In genomic region chr3:16587703-16588070, GRCh38 we compare ENCODE assay signal across 17 cellular contexts. TPM values are rescaled to one million over a fixed set of nuclear protein-coding genes. Genes with fewer than 3 reads are reported as not detected.
DNase-seq lines count a peak whose midpoint lies in the region; FAIRE-seq and TF ChIP-seq lines count a peak whose summit lies in the region.
"Had no signal": no experiment of that assay in that cellular context is flagged by ENCODE, and none has a peak within 500 bp of the region (broad histone marks: within the 10 kb centered on the region; RNA-seq: fewer than 3 reads in every experiment).

No MANE protein-coding gene starts in this region.

- H3K36me3 ChIP-seq in astrocyte (ENCODE audit: insufficient read depth, low read length), result no peaks in the 10 kb centered on the region
- no peaks in the 10 kb centered on the region for H3K36me3 ChIP-seq in MG63
- no peaks in the 10 kb centered on the region for H3K36me3 ChIP-seq in WERI-Rb-1
- H3K36me3 ChIP-seq: HAP-1 had no signal

- TF ChIP-seq CTCF in astrocyte (IDR thresholded peaks at IDR 0.05; ENCODE audit: insufficient read depth, low read depth, low read length), result no peak
- no peak for TF ChIP-seq CTCF in WERI-Rb-1 (IDR thresholded peaks at IDR 0.05; ENCODE audit: low read depth, low read length)

- no peak overlapping the region for H3K27ac Mint-ChIP-seq in astrocyte (ENCODE audit: unreplicated experiment)
- H3K27ac Mint-ChIP-seq: B cell; CD4-positive, CD25-positive, alpha-beta regulatory T cell had no signal

- H3K36me3 Mint-ChIP-seq in astrocyte (ENCODE audit: low read depth, unreplicated experiment), result no peaks in the 10 kb centered on the region
- H3K36me3 Mint-ChIP-seq: CD4-positive, CD25-positive, alpha-beta regulatory T cell had no signal

- H2AFZ ChIP-seq in astrocyte (ENCODE audit: low read depth, low read length), result no peak overlapping the region

- H3K4me1 ChIP-seq in astrocyte (ENCODE audit: insufficient read depth, low read length), result no peaks in the 10 kb centered on the region

- H3K4me2 ChIP-seq in astrocyte (ENCODE audit: low read length), result no peak overlapping the region

- no peaks in the 10 kb centered on the region for H3K4me1 Mint-ChIP-seq in astrocyte (ENCODE audit: low read depth, unreplicated experiment)

- peak; percentile 33 for FAIRE-seq in GM18507 (lab: Jason Lieb, UNC)
- no peak for FAIRE-seq in astrocyte (lab: Jason Lieb, UNC)
- FAIRE-seq: G401.6 had no signal

- H3K9ac ChIP-seq in astrocyte (ENCODE audit: low read length), result no peak overlapping the region

- H3K79me2 ChIP-seq in astrocyte (ENCODE audit: insufficient read depth, low read length), result no peaks in the 10 kb centered on the region

- no peaks in the 10 kb centered on the region for H4K20me1 ChIP-seq in astrocyte (ENCODE audit: insufficient read depth, low read length)

- DNase-seq in GM18507 (ENCODE audit: extremely low spot score, insufficient read length, low read depth) (no peak), astrocyte (ENCODE audit: low read depth) (peak; percentile 23), fibroblast of peridontal ligament (ENCODE audit: extremely low read depth) (peak; percentile 26), MG63 (no peak), NCI-H748 treated with DMSO at 0.1 percent for 48 hours (lab: John Stamatoyannopoulos, UW) (no peak), WERI-Rb-1 (no peak), SHP77 (lab: John Stamatoyannopoulos, UW) (no peak)
- DNase-seq: CD4-positive, CD25-positive, alpha-beta regulatory T cell; COR-L47; NCI-H2029 treated with DMSO at 0.1 percent for 48 hours; NCI-H2171; NCI-H526 treated with DMSO at 0.1 percent for 48 hours had no signal

- H3K9me3 ChIP-seq in astrocyte (ENCODE audit: insufficient read depth, low read depth, low read length) (no peaks in the 10 kb centered on the region), MG63 (no peaks in the 10 kb centered on the region), WERI-Rb-1 (ENCODE audit: severe bottlenecking) (no peaks in the 10 kb centered on the region)
- H3K9me3 ChIP-seq: HAP-1 had no signal

- no peaks in the 10 kb centered on the region for H3K9me3 Mint-ChIP-seq in astrocyte (ENCODE audit: unreplicated experiment)
- H3K9me3 Mint-ChIP-seq: CD4-positive, CD25-positive, alpha-beta regulatory T cell had no signal

- H3K27me3 ChIP-seq in astrocyte (ENCODE audit: insufficient read depth, low read length) (no peaks in the 10 kb centered on the region), MG63 (no peaks in the 10 kb centered on the region), WERI-Rb-1 (ENCODE audit: insufficient read depth, low read depth, severe bottlenecking) (no peaks in the 10 kb centered on the region)

- H3K4me3 ChIP-seq in astrocyte (ENCODE audit: insufficient read depth, low read depth, low read length), result no peak overlapping the region
- no peak overlapping the region for H3K4me3 ChIP-seq in MG63
- no peak overlapping the region for H3K4me3 ChIP-seq in WERI-Rb-1 (ENCODE audit: low read depth, low read length)
- H3K4me3 ChIP-seq: HAP-1 had no signal

- H3K27me3 Mint-ChIP-seq in astrocyte (ENCODE audit: low read depth, unreplicated experiment), result no peaks in the 10 kb centered on the region
- H3K27me3 Mint-ChIP-seq: B cell had no signal

- H3K4me3 Mint-ChIP-seq in astrocyte (ENCODE audit: unreplicated experiment), result no peak overlapping the region
- H3K4me3 Mint-ChIP-seq: B cell; CD4-positive, CD25-positive, alpha-beta regulatory T cell had no signal

- H3K27ac ChIP-seq in astrocyte (ENCODE audit: low read depth, low read length) (no peak overlapping the region), WERI-Rb-1 (no peak overlapping the region)

RNA-seq across cellular contexts. Expression of gene DAZL, which starts 17.5 kb away (rescaled TPM):
- not detected in 2 replicates for total RNA-seq in astrocyte
- not detected in 2 replicates for total RNA-seq in MG63 (2014; rRNA removed; shearing (Covaris generic); ENCODE audit: low replicate concordance)
- total RNA-seq: B cell; CD4-positive, CD25-positive, alpha-beta regulatory T cell; LHCN-M2; SK-MEL-5 had no signal

Comparison
In these comparisons a context has a peak if more than half of its experiments do, and no peak if none do; other contexts are left out.
1. DNase-seq: peak in astrocyte (single experiment) and fibroblast of peridontal ligament (single experiment); none in GM18507 (single experiment), MG63 (single experiment), NCI-H748 treated with DMSO at 0.1 percent for 48 hours (single experiment), WERI-Rb-1 (single experiment) and SHP77 (0 of 2).